Comparison of ENCODE assay signal across 8 cellular contexts in the genomic region with DNA sequence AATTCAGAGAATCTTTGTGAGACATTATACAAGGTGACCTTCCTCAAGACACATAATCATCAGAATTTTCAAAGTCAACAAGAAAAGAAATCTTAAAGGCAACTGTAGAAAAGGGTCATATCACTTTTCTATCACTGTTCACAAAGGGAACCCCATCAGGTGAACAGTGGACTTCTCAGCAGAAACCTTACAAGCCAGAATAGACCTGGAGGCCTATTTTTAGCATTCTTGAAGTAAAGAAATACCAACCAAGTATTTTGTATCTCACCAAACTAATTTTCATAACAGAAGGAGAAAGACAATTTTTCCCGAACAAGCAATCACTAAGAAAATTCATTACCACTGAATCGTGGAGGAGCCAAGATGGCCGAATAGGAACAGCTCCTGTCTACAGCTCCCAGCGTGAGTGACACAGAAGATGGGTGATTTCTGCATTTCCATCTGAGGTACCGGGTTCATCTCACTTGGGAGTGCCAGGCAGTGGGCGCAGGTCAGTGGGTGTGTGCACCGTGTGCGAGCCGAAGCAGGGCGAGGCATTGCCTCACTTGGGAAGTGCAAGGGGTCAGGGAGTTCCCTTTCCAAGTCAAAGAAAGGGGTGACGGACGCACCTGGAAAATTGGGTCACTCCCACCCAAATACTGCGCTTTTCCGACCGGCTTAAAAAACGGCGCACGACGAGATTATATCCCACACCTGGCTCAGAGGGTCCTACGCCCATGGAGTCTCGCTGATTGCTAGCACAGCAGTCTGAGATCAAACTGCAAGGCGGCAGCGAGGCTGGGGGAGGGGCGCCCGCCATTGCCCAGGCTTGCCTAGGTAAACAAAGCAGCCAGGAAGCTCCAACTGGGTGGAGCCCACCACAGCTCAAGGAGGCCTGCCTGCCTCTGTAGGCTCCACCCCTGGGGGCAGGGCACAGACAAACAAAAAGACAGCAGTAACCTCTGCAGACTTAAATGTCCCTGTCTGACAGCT.
DNase-seq lines count a peak whose midpoint lies in the region; ATAC-seq and TF ChIP-seq lines count a peak whose summit lies in the region.
"Not testable (repeated sequence)": the region's sequence is repeated elsewhere in the genome, so short reads cannot be mapped to it uniquely, and the experiment has no call there.

No MANE protein-coding gene starts in this region.

- not testable (repeated sequence) for H3K4me1 ChIP-seq in CD4-positive, CD25-positive, alpha-beta regulatory T cell (ENCODE audit: control insufficient read depth, insufficient read depth, low read length, poor library complexity, severe bottlenecking); iPS-20b (ENCODE audit: insufficient read depth, low read length)

- H3K4me3 Mint-ChIP-seq in CD4-positive, CD25-positive, alpha-beta regulatory T cell = peak overlapping the region in 3 of 4 donors; percentile 90 to 93 (median 91)
- H3K4me3 Mint-ChIP-seq in activated CD4-positive, alpha-beta memory T cell treated with anti-CD3 and anti-CD28 coated beads, Interleukin-2, amount 10 ng/mL, durations not matched to agents 7 days and 5 days = peak overlapping the region; percentile 90
- H3K4me3 Mint-ChIP-seq in MCF 10A (ENCODE audit: unreplicated experiment) = peak overlapping the region; percentile 75
- peak overlapping the region; percentile 38 for H3K4me3 Mint-ChIP-seq in neural crest cell

- not testable (repeated sequence) for H3K36me3 ChIP-seq in CD4-positive, CD25-positive, alpha-beta regulatory T cell (ENCODE audit: control insufficient read depth, insufficient read depth, low read length); iPS-20b (ENCODE audit: insufficient read depth, low read depth, low read length)

- H3K9me3 ChIP-seq in CD4-positive, CD25-positive, alpha-beta regulatory T cell (ENCODE audit: control insufficient read depth in 2 of 2, low read length in 2 of 2); iPS-20b (ENCODE audit: insufficient read depth, low read depth, low read length): not testable (repeated sequence)

- not testable (repeated sequence) for H3K4me1 Mint-ChIP-seq in CD4-positive, CD25-positive, alpha-beta regulatory T cell; activated CD4-positive, alpha-beta memory T cell treated with anti-CD3 and anti-CD28 coated beads, Interleukin-2, amount 10 ng/mL, durations not matched to agents 7 days and 5 days; neural crest cell
- peaks cover 11% of the 10 kb centered on the region for H3K4me1 Mint-ChIP-seq in MCF 10A (ENCODE audit: insufficient read depth, unreplicated experiment)

- TF ChIP-seq CTCF in MCF 10A (IDR thresholded peaks at IDR 0.05; ENCODE audit: unreplicated experiment); neural crest cell (conservative IDR thresholded peaks at IDR 0.05): not testable (repeated sequence)

- not testable (repeated sequence) for H3K27ac ChIP-seq in CD4-positive, CD25-positive, alpha-beta regulatory T cell (ENCODE audit: insufficient read depth, low read length, poor library complexity, severe bottlenecking); iPS-20b (ENCODE audit: low read length)

- peak overlapping the region; percentile 81 to 95 (median 91) for H3K27ac Mint-ChIP-seq in CD4-positive, CD25-positive, alpha-beta regulatory T cell
- H3K27ac Mint-ChIP-seq in activated CD4-positive, alpha-beta memory T cell treated with anti-CD3 and anti-CD28 coated beads, Interleukin-2, amount 10 ng/mL, durations not matched to agents 7 days and 5 days = peak overlapping the region; percentile 86
- peak overlapping the region; percentile 80 for H3K27ac Mint-ChIP-seq in MCF 10A (ENCODE audit: low read depth, unreplicated experiment)
- H3K27ac Mint-ChIP-seq in neural crest cell (ENCODE audit: unreplicated experiment) = not testable (repeated sequence)

- H3K27me3 Mint-ChIP-seq in CD4-positive, CD25-positive, alpha-beta regulatory T cell; activated CD4-positive, alpha-beta memory T cell treated with anti-CD3 and anti-CD28 coated beads, Interleukin-2, amount 10 ng/mL, durations not matched to agents 7 days and 5 days; MCF 10A (ENCODE audit: insufficient read depth, unreplicated experiment); neural crest cell (ENCODE audit: low read depth): not testable (repeated sequence)

- peak overlapping the region; percentile 63; the same call in 1 of the 2 replicates for H3K9ac ChIP-seq in iPS-20b (ENCODE audit: low read depth, low read length)

- CTCF ChIA-PET in activated CD4-positive, alpha-beta memory T cell treated with anti-CD3 and anti-CD28 coated beads, Interleukin-2, amount 10 ng/mL, durations not matched to agents 7 days and 5 days (lab: Charles Lee) = not testable (repeated sequence)
- CTCF ChIA-PET in MCF 10A (lab: Yijun Ruan, JAX) = interaction anchor here (1.0 to 2.6 kb wide), 2 partner anchors 110 to 143 kb away, joined by 3 to 10 read pairs; no protein-coding TSS in a partner anchor

- TSS peak; percentile 69 for BruUV-seq in MCF 10A (replicated peaks; lab: Mats Ljungman, UMichigan)

- POLR2A ChIA-PET in activated CD4-positive, alpha-beta memory T cell treated with anti-CD3 and anti-CD28 coated beads, Interleukin-2, amount 10 ng/mL, durations not matched to agents 7 days and 5 days (lab: Charles Lee) = not testable (repeated sequence)
- POLR2A ChIA-PET in MCF 10A (lab: Yijun Ruan, JAX) = interaction anchor here (0.6 to 1.8 kb wide), 15 partner anchors 9 to 1685 kb away, joined by 3 to 11 read pairs (median 4); no protein-coding TSS in a partner anchor

- H3K36me3 Mint-ChIP-seq in CD4-positive, CD25-positive, alpha-beta regulatory T cell; activated CD4-positive, alpha-beta memory T cell treated with anti-CD3 and anti-CD28 coated beads, Interleukin-2, amount 10 ng/mL, durations not matched to agents 7 days and 5 days (ENCODE audit: low read depth); MCF 10A (ENCODE audit: insufficient read depth, unreplicated experiment): not testable (repeated sequence)
- H3K36me3 Mint-ChIP-seq in neural crest cell (ENCODE audit: low read depth) = peaks cover 11% of the 10 kb centered on the region

- peak in 2 of 3 donors; percentile 2 to 5 for DNase-seq in CD4-positive, CD25-positive, alpha-beta regulatory T cell
- DNase-seq in NCI-H146 treated with DMSO at 0.1 percent for 48 hours (lab: John Stamatoyannopoulos, UW; ENCODE audit: unreplicated experiment) = peak; percentile 13
- peak; percentile 26 for DNase-seq in NCI-H748 (lab: John Stamatoyannopoulos, UW; ENCODE audit: unreplicated experiment)
- DNase-seq in activated CD4-positive, alpha-beta memory T cell treated with anti-CD3 and anti-CD28 coated beads, Interleukin-2, amount 10 ng/mL, durations not matched to agents 7 days and 5 days; neural crest cell (ENCODE audit: low read depth, low spot score): not testable (repeated sequence)
- peak; percentile 57 for DNase-seq in MCF 10A (ENCODE audit: unreplicated experiment)

- intact Hi-C loops in MCF 10A (cut with micrococcal nuclease) = loop anchor here (5.0 kb wide), 1 partner anchor 108 kb away; no protein-coding TSS in a partner anchor

- not testable (repeated sequence) for ATAC-seq in CD4-positive, CD25-positive, alpha-beta regulatory T cell (ENCODE audit: low read depth in 2 of 2)
- ATAC-seq in GM19372 (IDR thresholded peaks at IDR 0.05; ENCODE audit: low read depth, unreplicated experiment) = peak; percentile 59

- not testable (repeated sequence) for H3K27me3 ChIP-seq in CD4-positive, CD25-positive, alpha-beta regulatory T cell (ENCODE audit: control insufficient read depth, insufficient read depth, low read length); iPS-20b (ENCODE audit: insufficient read depth, low read length)

- peak overlapping the region; percentile 38 for H3K4me3 ChIP-seq in CD4-positive, CD25-positive, alpha-beta regulatory T cell (ENCODE audit: low read depth, low read length)
- peak overlapping the region; percentile 68 for H3K4me3 ChIP-seq in iPS-20b (ENCODE audit: low read length)

- not testable (repeated sequence) for H3K9me3 Mint-ChIP-seq in CD4-positive, CD25-positive, alpha-beta regulatory T cell; activated CD4-positive, alpha-beta memory T cell treated with anti-CD3 and anti-CD28 coated beads, Interleukin-2, amount 10 ng/mL, durations not matched to agents 7 days and 5 days; MCF 10A (ENCODE audit: unreplicated experiment); neural crest cell

Comparison
In these comparisons a context has a peak if more than half of its experiments do, and no peak if none do; other contexts are left out.
1. H3K4me3 Mint-ChIP-seq: peak in every context shown above with its lines; median percentile 91 in CD4-positive, CD25-positive, alpha-beta regulatory T cell; 90 in activated CD4-positive, alpha-beta memory T cell treated with anti-CD3 and anti-CD28 coated beads, Interleukin-2, amount 10 ng/mL, durations not matched to agents 7 days and 5 days; 75 in MCF 10A; 38 in neural crest cell.